In genomic region chr4:13207224-13207623, GRCh38 we compare ENCODE assay signal across 14 cellular contexts.
A peak's percentile ranks its signal among the peaks of the same experiment; 100 is the strongest.
DNase-seq lines count a peak whose midpoint lies in the region; ATAC-seq and TF ChIP-seq lines count a peak whose summit lies in the region.
"Had no signal": no experiment of that assay in that cellular context is flagged by ENCODE, and none has a peak within 500 bp of the region (broad histone marks: within the 10 kb centered on the region; RNA-seq: fewer than 3 reads in every experiment).

No MANE protein-coding gene starts in this region.

- no peak overlapping the region for H2BK5ac ChIP-seq in mesenchymal stem cell (ENCODE audit: low read depth, low read length, poor library complexity, severe bottlenecking)

- ATAC-seq in GM18519 (IDR thresholded peaks at IDR 0.05; ENCODE audit: low FRiP score, unreplicated experiment): no peak
- ATAC-seq: A549, GM12878 had no signal

- no peaks in the 10 kb centered on the region for H3K27me3 ChIP-seq in mesenchymal stem cell (ENCODE audit: control insufficient read depth in 1 of 2, insufficient read depth in 1 of 2, low read length in 2 of 2)
- H3K27me3 ChIP-seq: BE2C had no signal

- no peak overlapping the region for H3K9ac ChIP-seq in mesenchymal stem cell (ENCODE audit: low read length)

- H3K14ac ChIP-seq in mesenchymal stem cell (ENCODE audit: low read length in 2 of 2): no peak overlapping the region

- DNase-seq in HuH-7 (ENCODE audit: low spot score) (peak; percentile 9), LNCaP clone FGC (ENCODE audit: low read depth) (peak; percentile 23), fibroblast of villous mesenchyme (ENCODE audit: low read depth) (peak; percentile 3), mesenchymal stem cell (peak; percentile 12)
- DNase-seq in effector CD8-positive, alpha-beta T cell (lab: John Stamatoyannopoulos, UW): no peak
- DNase-seq: BE2C; CD4-positive, alpha-beta memory T cell; DMS79; GOT3; H9 had no signal

- TF ChIP-seq CTCF in LNCaP clone FGC (IDR thresholded peaks at IDR 0.05; ENCODE audit: control insufficient read depth, extremely low read depth, insufficient read depth) (no peak), fibroblast of villous mesenchyme (IDR thresholded peaks at IDR 0.05; ENCODE audit: insufficient read depth, low read depth, low read length) (no peak)

- H4K91ac ChIP-seq in mesenchymal stem cell (ENCODE audit: low read length): no peak overlapping the region

- no peaks in the 10 kb centered on the region for H3K4me1 ChIP-seq in mesenchymal stem cell (ENCODE audit: control insufficient read depth, insufficient read depth, low read depth, low read length)
- H3K4me1 ChIP-seq: A549, BE2C had no signal

- no peak overlapping the region for H2BK15ac ChIP-seq in mesenchymal stem cell (ENCODE audit: low read depth, poor library complexity, severe bottlenecking)

- no peak overlapping the region for H3K4me3 ChIP-seq in LNCaP clone FGC (ENCODE audit: low read depth, low read length)
- H3K4me3 ChIP-seq in fibroblast of villous mesenchyme (ENCODE audit: low read depth, low read length): no peak overlapping the region
- H3K4me3 ChIP-seq in mesenchymal stem cell (ENCODE audit: insufficient read depth in 1 of 2, low read depth in 1 of 2, low read length in 2 of 2): no peak overlapping the region
- H3K4me3 ChIP-seq: A549, GM12878 had no signal

- H2BK12ac ChIP-seq in mesenchymal stem cell (ENCODE audit: low read length in 2 of 2): no peak overlapping the region

- no peaks in the 10 kb centered on the region for H3K36me3 ChIP-seq in mesenchymal stem cell (ENCODE audit: control insufficient read depth in 1 of 2, insufficient read depth in 2 of 2, low read depth in 1 of 2, low read length in 2 of 2)
- H3K36me3 ChIP-seq: BE2C had no signal

- H3K9me3 ChIP-seq in mesenchymal stem cell (ENCODE audit: control insufficient read depth, low read length): no peaks in the 10 kb centered on the region
- H3K9me3 ChIP-seq: A549, BE2C had no signal

- no peak overlapping the region for H3K23ac ChIP-seq in mesenchymal stem cell (ENCODE audit: low read length in 2 of 2)

- no peak overlapping the region for H3K27ac ChIP-seq in mesenchymal stem cell (ENCODE audit: low read length, poor library complexity, severe bottlenecking)
- H3K27ac ChIP-seq: A549, C4-2B had no signal

- H3K4ac ChIP-seq in mesenchymal stem cell (ENCODE audit: low read depth in 1 of 2, low read length in 2 of 2): no peak overlapping the region

- no peak overlapping the region for H2AFZ ChIP-seq in mesenchymal stem cell (ENCODE audit: low read depth, low read length)

- no peak overlapping the region for H2BK120ac ChIP-seq in mesenchymal stem cell (ENCODE audit: low read depth, low read length)

- no peak overlapping the region for H4K8ac ChIP-seq in mesenchymal stem cell (ENCODE audit: low read length)

- no peak overlapping the region for H3K18ac ChIP-seq in mesenchymal stem cell (ENCODE audit: low read depth in 1 of 2, low read length in 2 of 2)

- H3K79me1 ChIP-seq in mesenchymal stem cell (replicated peaks; ENCODE audit: low read length, poor library complexity, severe bottlenecking): no peaks in the 10 kb centered on the region

- 60% methylated on average over 1 of the region's 1 CpG for WGBS in mesenchymal stem cell

- no peak overlapping the region for H3K4me2 ChIP-seq in mesenchymal stem cell (ENCODE audit: low read length, poor library complexity, severe bottlenecking)
- H3K4me2 ChIP-seq: A549 had no signal

- H2AK5ac ChIP-seq in mesenchymal stem cell (ENCODE audit: low read length, severe bottlenecking): no peak overlapping the region
